Comparison of ENCODE assay signal across 1 cellular context in genomic region chr12:12350868-12351463, GRCh38.
TF ChIP-seq lines count a peak whose summit lies in the region.

No MANE protein-coding gene starts in this region.

TF ChIP-seq in GM12878, 131 proteins besides CTCF, POLR2A, EP300 and RAD21 (continued from another document):
- no peak for TF ChIP-seq RB1 (IDR thresholded peaks at IDR 0.05; ENCODE audit: borderline replicate concordance)
- TF ChIP-seq ZSCAN29 (IDR thresholded peaks at IDR 0.05), result no peak
- no peak for TF ChIP-seq MYC (IDR thresholded peaks at IDR 0.05; ENCODE audit: insufficient read depth, insufficient read length, insufficient replicate concordance, low read length, severe bottlenecking)
- TF ChIP-seq, protein P1, sequence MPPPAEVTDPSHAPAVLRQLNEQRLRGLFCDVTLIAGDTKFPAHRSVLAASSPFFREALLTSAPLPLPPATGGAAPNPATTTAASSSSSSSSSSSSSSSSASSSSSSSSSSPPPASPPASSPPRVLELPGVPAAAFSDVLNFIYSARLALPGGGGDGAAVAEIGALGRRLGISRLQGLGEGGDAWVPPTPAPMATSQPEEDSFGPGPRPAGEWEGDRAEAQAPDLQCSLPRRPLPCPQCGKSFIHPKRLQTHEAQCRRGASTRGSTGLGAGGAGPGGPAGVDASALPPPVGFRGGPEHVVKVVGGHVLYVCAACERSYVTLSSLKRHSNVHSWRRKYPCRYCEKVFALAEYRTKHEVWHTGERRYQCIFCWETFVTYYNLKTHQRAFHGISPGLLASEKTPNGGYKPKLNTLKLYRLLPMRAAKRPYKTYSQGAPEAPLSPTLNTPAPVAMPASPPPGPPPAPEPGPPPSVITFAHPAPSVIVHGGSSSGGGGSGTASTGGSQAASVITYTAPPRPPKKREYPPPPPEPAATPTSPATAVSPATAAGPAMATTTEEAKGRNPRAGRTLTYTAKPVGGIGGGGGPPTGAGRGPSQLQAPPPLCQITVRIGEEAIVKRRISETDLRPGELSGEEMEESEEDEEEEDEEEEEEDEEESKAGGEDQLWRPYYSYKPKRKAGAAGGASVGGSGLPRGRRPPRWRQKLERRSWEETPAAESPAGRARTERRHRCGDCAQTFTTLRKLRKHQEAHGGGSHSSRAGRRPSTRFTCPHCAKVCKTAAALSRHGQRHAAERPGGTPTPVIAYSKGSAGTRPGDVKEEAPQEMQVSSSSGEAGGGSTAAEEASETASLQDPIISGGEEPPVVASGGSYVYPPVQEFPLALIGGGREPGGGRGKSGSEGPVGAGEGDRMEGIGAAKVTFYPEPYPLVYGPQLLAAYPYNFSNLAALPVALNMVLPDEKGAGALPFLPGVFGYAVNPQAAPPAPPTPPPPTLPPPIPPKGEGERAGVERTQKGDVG (CRISPR knock-in tag; IDR thresholded peaks at IDR 0.05), result no peak
- no peak for TF ChIP-seq PML (IDR thresholded peaks at IDR 0.05; ENCODE audit: low read length)
- TF ChIP-seq JUND (IDR thresholded peaks at IDR 0.05; ENCODE audit: low read depth, low read length), result no peak
- TF ChIP-seq RELA (IDR thresholded peaks at IDR 0.05; ENCODE audit: borderline replicate concordance, partially characterized antibody), result no peak
- TF ChIP-seq KDM1A (IDR thresholded peaks at IDR 0.05; ENCODE audit: borderline replicate concordance), result no peak
- TF ChIP-seq, protein P2, sequence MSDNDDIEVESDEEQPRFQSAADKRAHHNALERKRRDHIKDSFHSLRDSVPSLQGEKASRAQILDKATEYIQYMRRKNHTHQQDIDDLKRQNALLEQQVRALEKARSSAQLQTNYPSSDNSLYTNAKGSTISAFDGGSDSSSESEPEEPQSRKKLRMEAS (IDR thresholded peaks at IDR 0.05; ENCODE audit: low read depth, low read length), result no peak
- TF ChIP-seq HDAC2 (IDR thresholded peaks at IDR 0.05), result no peak
- no peak for TF ChIP-seq RFX5 (IDR thresholded peaks at IDR 0.05; ENCODE audit: low read depth, low read length)
- TF ChIP-seq USF2 (IDR thresholded peaks at IDR 0.05; ENCODE audit: borderline replicate concordance, low read depth, low read length), result no peak
- no peak for TF ChIP-seq BRCA1 (IDR thresholded peaks at IDR 0.05; ENCODE audit: low read depth, low read length)
- TF ChIP-seq CREB1 (IDR thresholded peaks at IDR 0.05; ENCODE audit: low read depth), result no peak
- no peak for TF ChIP-seq IRF4 (IDR thresholded peaks at IDR 0.05; ENCODE audit: low read depth, low read length)
- TF ChIP-seq ELK1 (IDR thresholded peaks at IDR 0.05; ENCODE audit: low read depth, low read length), result no peak
- no peak for TF ChIP-seq TBL1XR1 (IDR thresholded peaks at IDR 0.05; ENCODE audit: low read depth, low read length)
- TF ChIP-seq, protein P3, sequence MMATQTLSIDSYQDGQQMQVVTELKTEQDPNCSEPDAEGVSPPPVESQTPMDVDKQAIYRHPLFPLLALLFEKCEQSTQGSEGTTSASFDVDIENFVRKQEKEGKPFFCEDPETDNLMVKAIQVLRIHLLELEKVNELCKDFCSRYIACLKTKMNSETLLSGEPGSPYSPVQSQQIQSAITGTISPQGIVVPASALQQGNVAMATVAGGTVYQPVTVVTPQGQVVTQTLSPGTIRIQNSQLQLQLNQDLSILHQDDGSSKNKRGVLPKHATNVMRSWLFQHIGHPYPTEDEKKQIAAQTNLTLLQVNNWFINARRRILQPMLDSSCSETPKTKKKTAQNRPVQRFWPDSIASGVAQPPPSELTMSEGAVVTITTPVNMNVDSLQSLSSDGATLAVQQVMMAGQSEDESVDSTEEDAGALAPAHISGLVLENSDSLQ (IDR thresholded peaks at IDR 0.05), result no peak
- TF ChIP-seq IKZF2 (IDR thresholded peaks at IDR 0.05), result no peak
